ENCODE assay signal across 1 cellular context in the genomic region with DNA sequence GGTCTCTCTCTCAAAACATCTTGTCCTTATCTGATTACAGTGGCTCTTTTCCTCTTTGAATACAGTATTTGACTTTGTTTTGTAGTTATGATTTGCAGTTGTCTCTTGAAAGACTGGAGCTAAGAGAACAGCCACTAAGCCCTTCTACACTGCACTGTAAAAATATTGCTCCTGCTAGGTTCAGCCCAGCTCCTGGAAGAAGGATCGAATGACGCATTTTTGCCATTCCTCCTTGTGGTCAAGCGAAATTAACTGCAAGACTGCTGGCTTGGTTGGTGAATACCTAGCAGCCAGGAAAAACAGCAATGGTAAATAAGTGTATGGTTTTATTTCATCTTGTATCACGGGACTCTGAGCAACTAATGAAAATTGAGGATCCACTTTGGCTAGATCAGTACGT.
TF ChIP-seq lines count a peak whose summit lies in the region.

No MANE protein-coding gene starts in this region.

TF ChIP-seq in SK-N-SH, 30 proteins besides CTCF, POLR2A, EP300 and RAD21 (continued from another document):
- TF ChIP-seq, protein P1, sequence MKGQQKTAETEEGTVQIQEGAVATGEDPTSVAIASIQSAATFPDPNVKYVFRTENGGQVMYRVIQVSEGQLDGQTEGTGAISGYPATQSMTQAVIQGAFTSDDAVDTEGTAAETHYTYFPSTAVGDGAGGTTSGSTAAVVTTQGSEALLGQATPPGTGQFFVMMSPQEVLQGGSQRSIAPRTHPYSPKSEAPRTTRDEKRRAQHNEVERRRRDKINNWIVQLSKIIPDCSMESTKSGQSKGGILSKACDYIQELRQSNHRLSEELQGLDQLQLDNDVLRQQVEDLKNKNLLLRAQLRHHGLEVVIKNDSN (IDR thresholded peaks at IDR 0.05; ENCODE audit: borderline replicate concordance, low read depth): no peak
- TF ChIP-seq, protein P2, sequence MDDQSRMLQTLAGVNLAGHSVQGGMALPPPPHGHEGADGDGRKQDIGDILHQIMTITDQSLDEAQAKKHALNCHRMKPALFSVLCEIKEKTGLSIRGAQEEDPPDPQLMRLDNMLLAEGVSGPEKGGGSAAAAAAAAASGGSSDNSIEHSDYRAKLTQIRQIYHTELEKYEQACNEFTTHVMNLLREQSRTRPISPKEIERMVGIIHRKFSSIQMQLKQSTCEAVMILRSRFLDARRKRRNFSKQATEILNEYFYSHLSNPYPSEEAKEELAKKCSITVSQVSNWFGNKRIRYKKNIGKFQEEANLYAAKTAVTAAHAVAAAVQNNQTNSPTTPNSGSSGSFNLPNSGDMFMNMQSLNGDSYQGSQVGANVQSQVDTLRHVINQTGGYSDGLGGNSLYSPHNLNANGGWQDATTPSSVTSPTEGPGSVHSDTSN (IDR thresholded peaks at IDR 0.05): peak; percentile 64
- TF ChIP-seq RCOR1 (IDR thresholded peaks at IDR 0.05; ENCODE audit: low read length) (no peak), NFIC (IDR thresholded peaks at IDR 0.05; ENCODE audit: borderline replicate concordance) (peak; percentile 35), MXI1 (IDR thresholded peaks at IDR 0.05; ENCODE audit: low read depth, low read length) (no peak), SMC3 (IDR thresholded peaks at IDR 0.05; ENCODE audit: low read depth, low read length) (peak; percentile 6; the same call in 1 of the 2 replicates), MEF2A (IDR thresholded peaks at IDR 0.05; ENCODE audit: borderline replicate concordance, low read depth) (no peak), JUND (IDR thresholded peaks at IDR 0.05) (peak; percentile 33; the same call in 1 of the 2 replicates), CHD2 (IDR thresholded peaks at IDR 0.05; ENCODE audit: low read length, partially characterized antibody) (no peak), TAF1 (IDR thresholded peaks at IDR 0.05; ENCODE audit: borderline replicate concordance, low read depth, low read length) (peak; percentile 33; the same call in 1 of the 2 replicates), FOXJ3 (CRISPR knock-in tag; IDR thresholded peaks at IDR 0.05) (no peak), ELF1 (IDR thresholded peaks at IDR 0.05) (no peak), EZH2phosphoT487 (IDR thresholded peaks at IDR 0.05; ENCODE audit: borderline replicate concordance, low read depth) (no peak), SIN3A (IDR thresholded peaks at IDR 0.05; ENCODE audit: borderline replicate concordance, low read depth, low read length) (no peak), GABPA (IDR thresholded peaks at IDR 0.05; ENCODE audit: low read depth) (no peak)
- TF ChIP-seq, protein P3, sequence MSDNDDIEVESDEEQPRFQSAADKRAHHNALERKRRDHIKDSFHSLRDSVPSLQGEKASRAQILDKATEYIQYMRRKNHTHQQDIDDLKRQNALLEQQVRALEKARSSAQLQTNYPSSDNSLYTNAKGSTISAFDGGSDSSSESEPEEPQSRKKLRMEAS (IDR thresholded peaks at IDR 0.05; ENCODE audit: low read depth): no peak
- TF ChIP-seq, protein P4, sequence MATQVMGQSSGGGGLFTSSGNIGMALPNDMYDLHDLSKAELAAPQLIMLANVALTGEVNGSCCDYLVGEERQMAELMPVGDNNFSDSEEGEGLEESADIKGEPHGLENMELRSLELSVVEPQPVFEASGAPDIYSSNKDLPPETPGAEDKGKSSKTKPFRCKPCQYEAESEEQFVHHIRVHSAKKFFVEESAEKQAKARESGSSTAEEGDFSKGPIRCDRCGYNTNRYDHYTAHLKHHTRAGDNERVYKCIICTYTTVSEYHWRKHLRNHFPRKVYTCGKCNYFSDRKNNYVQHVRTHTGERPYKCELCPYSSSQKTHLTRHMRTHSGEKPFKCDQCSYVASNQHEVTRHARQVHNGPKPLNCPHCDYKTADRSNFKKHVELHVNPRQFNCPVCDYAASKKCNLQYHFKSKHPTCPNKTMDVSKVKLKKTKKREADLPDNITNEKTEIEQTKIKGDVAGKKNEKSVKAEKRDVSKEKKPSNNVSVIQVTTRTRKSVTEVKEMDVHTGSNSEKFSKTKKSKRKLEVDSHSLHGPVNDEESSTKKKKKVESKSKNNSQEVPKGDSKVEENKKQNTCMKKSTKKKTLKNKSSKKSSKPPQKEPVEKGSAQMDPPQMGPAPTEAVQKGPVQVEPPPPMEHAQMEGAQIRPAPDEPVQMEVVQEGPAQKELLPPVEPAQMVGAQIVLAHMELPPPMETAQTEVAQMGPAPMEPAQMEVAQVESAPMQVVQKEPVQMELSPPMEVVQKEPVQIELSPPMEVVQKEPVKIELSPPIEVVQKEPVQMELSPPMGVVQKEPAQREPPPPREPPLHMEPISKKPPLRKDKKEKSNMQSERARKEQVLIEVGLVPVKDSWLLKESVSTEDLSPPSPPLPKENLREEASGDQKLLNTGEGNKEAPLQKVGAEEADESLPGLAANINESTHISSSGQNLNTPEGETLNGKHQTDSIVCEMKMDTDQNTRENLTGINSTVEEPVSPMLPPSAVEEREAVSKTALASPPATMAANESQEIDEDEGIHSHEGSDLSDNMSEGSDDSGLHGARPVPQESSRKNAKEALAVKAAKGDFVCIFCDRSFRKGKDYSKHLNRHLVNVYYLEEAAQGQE (IDR thresholded peaks at IDR 0.05; ENCODE audit: low read depth, low read length): peak; percentile 53; the same call in 1 of the 2 replicates
